ENCODE assay signal across 16 cellular contexts in the genomic region with DNA sequence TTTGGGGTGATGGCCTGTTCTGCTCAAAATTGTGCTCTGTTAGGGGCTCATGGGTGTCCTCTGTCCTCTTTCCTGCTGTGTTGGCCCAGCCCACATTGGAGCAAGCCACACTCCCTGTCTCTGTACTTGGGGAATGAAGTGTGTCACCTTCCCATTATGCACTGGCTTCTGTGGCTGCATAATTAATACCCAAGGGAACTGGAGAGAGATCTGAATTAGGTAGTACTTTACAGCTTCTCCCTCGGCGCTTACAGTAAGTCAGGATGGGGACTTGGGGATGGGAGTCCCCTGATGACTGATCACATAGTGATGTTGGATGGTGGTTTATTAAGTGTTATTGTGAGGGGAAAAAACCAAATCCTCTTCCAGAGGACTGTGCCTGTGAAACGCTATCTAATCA.
A peak's percentile ranks its signal among the peaks of the same experiment; 100 is the strongest.
DNase-seq lines count a peak whose midpoint lies in the region; ATAC-seq, FAIRE-seq and TF ChIP-seq lines count a peak whose summit lies in the region.
"Had no signal": no experiment of that assay in that cellular context is flagged by ENCODE, and none has a peak within 500 bp of the region (broad histone marks: within the 10 kb centered on the region; RNA-seq: fewer than 3 reads in every experiment).

No MANE protein-coding gene starts in this region.

- ATAC-seq in body of pancreas: no peak
- peak in 3 of 4 donors; percentile 3 to 24 (median 11) for ATAC-seq in pancreas
- no peak for ATAC-seq in stimulated activated memory B cell treated with anti-CD40 and anti-IgM and Interleukin-4, amounts not matched to agents 10 μg/mL and 1 μg/mL and 100 μg/mL, for 72 hours
- ATAC-seq: activated naive CD4-positive, alpha-beta T cell treated with anti-CD3 and anti-CD28 coated beads, Interleukin-2, amount 50 U/mL, for 72 hours had no signal

- FAIRE-seq in pancreas (lab: Jason Lieb, UNC): no peak
- FAIRE-seq: frontal cortex had no signal

- no peak overlapping the region for H3K4me3 Mint-ChIP-seq in Calu3 (ENCODE audit: low read depth, unreplicated experiment)
- no peak overlapping the region for H3K4me3 Mint-ChIP-seq in activated T-cell treated with anti-CD3 and anti-CD28 coated beads, Interleukin-2, amount 50 U/mL, for 24 hours
- no peak overlapping the region for H3K4me3 Mint-ChIP-seq in stimulated activated memory B cell treated with anti-CD40 and anti-IgM and Interleukin-4, amounts not matched to agents 10 μg/mL and 1 μg/mL and 100 μg/mL, for 72 hours

- DNase-seq in Calu3: no peak
- peak; percentile 18 for DNase-seq in NCI-H187 treated with DMSO at 0.1 percent for 48 hours (lab: John Stamatoyannopoulos, UW)
- DNase-seq in body of pancreas: no peak
- DNase-seq in pancreas: no peak
- DNase-seq in amygdala (lab: John Stamatoyannopoulos, UW): no peak
- no peak for DNase-seq in activated T-cell treated with anti-CD3 and anti-CD28 coated beads, Interleukin-2, amount 50 U/mL, for 24 hours
- DNase-seq: activated CD4-positive, CD25-positive, alpha-beta regulatory T cell treated with anti-CD3 and anti-CD28 coated beads, Interleukin-2, amount 50 U/mL, for 72 hours; activated CD8-positive, alpha-beta memory T cell treated with anti-CD3 and anti-CD28 coated beads, Interleukin-2, amount 50 U/mL, for 48 hours; EL; OCI-M1 had no signal

- H3K4me3 ChIP-seq in body of pancreas (no peak overlapping the region), pancreas (no peak overlapping the region)
- H3K4me3 ChIP-seq: BLaER1 treated with 17β-estradiol and CSF1 and Interleukin-3, amounts not matched to agents 10 nM and 100 nM; suprapubic skin had no signal

- 66 to 80% methylated on average over 3 of the region's 3 CpGs for WGBS in body of pancreas, 2 donors
- WGBS in pancreas, 2 donors: 71 to 74% methylated on average over 3 of the region's 3 CpGs

- H3K9me3 ChIP-seq in body of pancreas: no peaks in the 10 kb centered on the region
- no peaks in the 10 kb centered on the region for H3K9me3 ChIP-seq in pancreas
- H3K9me3 ChIP-seq: BLaER1 treated with 17β-estradiol and CSF1 and Interleukin-3, amounts not matched to agents 10 nM and 100 nM; suprapubic skin had no signal

- peaks cover 71% of the 10 kb centered on the region for H3K4me1 ChIP-seq in body of pancreas
- H3K4me1 ChIP-seq in pancreas: peaks cover 26 to 53% (median 35%) of the 10 kb centered on the region in 3 donors

- CTCF ChIA-PET in Calu3 (lab: Charles Lee): no interaction called here

- H3K27me3 ChIP-seq in body of pancreas (no peaks in the 10 kb centered on the region), pancreas (no peaks in the 10 kb centered on the region)
- H3K27me3 ChIP-seq: BLaER1 treated with 17β-estradiol and CSF1 and Interleukin-3, amounts not matched to agents 10 nM and 100 nM; suprapubic skin had no signal

- no TSS peak for BruUV-seq in Calu3 (replicated peaks; lab: Mats Ljungman, UMichigan)

- no peaks in the 10 kb centered on the region for H3K27me3 Mint-ChIP-seq in Calu3 (ENCODE audit: unreplicated experiment)
- no peaks in the 10 kb centered on the region for H3K27me3 Mint-ChIP-seq in activated T-cell treated with anti-CD3 and anti-CD28 coated beads, Interleukin-2, amount 50 U/mL, for 24 hours
- no peaks in the 10 kb centered on the region for H3K27me3 Mint-ChIP-seq in stimulated activated memory B cell treated with anti-CD40 and anti-IgM and Interleukin-4, amounts not matched to agents 10 μg/mL and 1 μg/mL and 100 μg/mL, for 72 hours

- peak overlapping the region; percentile 22 to 78 (median 52) for H3K27ac ChIP-seq in body of pancreas
- peak overlapping the region; percentile 22 to 68 (median 46) for H3K27ac ChIP-seq in pancreas
- H3K27ac ChIP-seq: BLaER1 treated with 17β-estradiol and CSF1 and Interleukin-3, amounts not matched to agents 10 nM and 100 nM; parathyroid adenoma; suprapubic skin had no signal

- no peaks in the 10 kb centered on the region for H3K9me3 Mint-ChIP-seq in Calu3 (ENCODE audit: low read depth, unreplicated experiment)
- no peaks in the 10 kb centered on the region for H3K9me3 Mint-ChIP-seq in activated T-cell treated with anti-CD3 and anti-CD28 coated beads, Interleukin-2, amount 50 U/mL, for 24 hours
- H3K9me3 Mint-ChIP-seq in stimulated activated memory B cell treated with anti-CD40 and anti-IgM and Interleukin-4, amounts not matched to agents 10 μg/mL and 1 μg/mL and 100 μg/mL, for 72 hours: no peaks in the 10 kb centered on the region
- H3K9me3 Mint-ChIP-seq: activated naive CD4-positive, alpha-beta T cell treated with anti-CD3 and anti-CD28 coated beads, Interleukin-2, amount 50 U/mL, for 72 hours had no signal

- H3K36me3 Mint-ChIP-seq in Calu3 (ENCODE audit: insufficient read depth, unreplicated experiment): peaks cover 47% of the 10 kb centered on the region
- H3K36me3 Mint-ChIP-seq in activated T-cell treated with anti-CD3 and anti-CD28 coated beads, Interleukin-2, amount 50 U/mL, for 24 hours (ENCODE audit: low read depth): peaks cover 21% of the 10 kb centered on the region
- peaks cover 29% of the 10 kb centered on the region for H3K36me3 Mint-ChIP-seq in stimulated activated memory B cell treated with anti-CD40 and anti-IgM and Interleukin-4, amounts not matched to agents 10 μg/mL and 1 μg/mL and 100 μg/mL, for 72 hours

- peaks cover 72% of the 10 kb centered on the region for H3K4me1 Mint-ChIP-seq in Calu3 (ENCODE audit: low read depth, unreplicated experiment)
- peaks cover 34% of the 10 kb centered on the region for H3K4me1 Mint-ChIP-seq in activated T-cell treated with anti-CD3 and anti-CD28 coated beads, Interleukin-2, amount 50 U/mL, for 24 hours (ENCODE audit: low read depth)
- peaks cover 41% of the 10 kb centered on the region for H3K4me1 Mint-ChIP-seq in stimulated activated memory B cell treated with anti-CD40 and anti-IgM and Interleukin-4, amounts not matched to agents 10 μg/mL and 1 μg/mL and 100 μg/mL, for 72 hours

- intact Hi-C loops in Calu3 (cut with micrococcal nuclease; ENCODE audit: unreplicated experiment): loop anchor here (10.0 kb wide), 1 partner anchor 107 kb away; no protein-coding TSS in a partner anchor
- intact Hi-C loops in body of pancreas (cut with DNase I): loop anchor here (10.0 kb wide), 1 partner anchor 107 kb away; no protein-coding TSS in a partner anchor
- intact Hi-C loops in pancreas (cut with DNase I): loop anchor here in 1 of 3 donors (10.0 kb wide), 1 partner anchor 103 kb away; no protein-coding TSS in a partner anchor

- H3K36me3 ChIP-seq in body of pancreas (replicated peaks in 1 of 2; ENCODE audit: insufficient read depth in 1 of 2, low read depth in 2 of 2) (no peaks in the 10 kb centered on the region), pancreas (no peaks in the 10 kb centered on the region)

- TF ChIP-seq CTCF in Calu3 (IDR thresholded peaks at IDR 0.05; ENCODE audit: unreplicated experiment) (no peak), body of pancreas (IDR thresholded peaks at IDR 0.05) (no peak), pancreas (IDR thresholded peaks at IDR 0.05) (no peak)

- TF ChIP-seq POLR2A in body of pancreas (IDR thresholded peaks at IDR 0.05): no peak

- H3K27ac Mint-ChIP-seq in Calu3 (ENCODE audit: unreplicated experiment): peak overlapping the region; percentile 54
- no peak overlapping the region for H3K27ac Mint-ChIP-seq in activated T-cell treated with anti-CD3 and anti-CD28 coated beads, Interleukin-2, amount 50 U/mL, for 24 hours
- H3K27ac Mint-ChIP-seq in stimulated activated memory B cell treated with anti-CD40 and anti-IgM and Interleukin-4, amounts not matched to agents 10 μg/mL and 1 μg/mL and 100 μg/mL, for 72 hours: no peak overlapping the region
- H3K27ac Mint-ChIP-seq: activated naive CD4-positive, alpha-beta T cell treated with anti-CD3 and anti-CD28 coated beads, Interleukin-2, amount 50 U/mL, for 72 hours had no signal

Comparison
In these comparisons a context has a peak if more than half of its experiments do, and no peak if none do; other contexts are left out.
1. ATAC-seq: peak in pancreas (3 of 4); none in body of pancreas (single experiment) and stimulated activated memory B cell treated with anti-CD40 and anti-IgM and Interleukin-4, amounts not matched to agents 10 μg/mL and 1 μg/mL and 100 μg/mL, for 72 hours (single experiment).